ENCODE assay signal across 23 cellular contexts in the genomic region with DNA sequence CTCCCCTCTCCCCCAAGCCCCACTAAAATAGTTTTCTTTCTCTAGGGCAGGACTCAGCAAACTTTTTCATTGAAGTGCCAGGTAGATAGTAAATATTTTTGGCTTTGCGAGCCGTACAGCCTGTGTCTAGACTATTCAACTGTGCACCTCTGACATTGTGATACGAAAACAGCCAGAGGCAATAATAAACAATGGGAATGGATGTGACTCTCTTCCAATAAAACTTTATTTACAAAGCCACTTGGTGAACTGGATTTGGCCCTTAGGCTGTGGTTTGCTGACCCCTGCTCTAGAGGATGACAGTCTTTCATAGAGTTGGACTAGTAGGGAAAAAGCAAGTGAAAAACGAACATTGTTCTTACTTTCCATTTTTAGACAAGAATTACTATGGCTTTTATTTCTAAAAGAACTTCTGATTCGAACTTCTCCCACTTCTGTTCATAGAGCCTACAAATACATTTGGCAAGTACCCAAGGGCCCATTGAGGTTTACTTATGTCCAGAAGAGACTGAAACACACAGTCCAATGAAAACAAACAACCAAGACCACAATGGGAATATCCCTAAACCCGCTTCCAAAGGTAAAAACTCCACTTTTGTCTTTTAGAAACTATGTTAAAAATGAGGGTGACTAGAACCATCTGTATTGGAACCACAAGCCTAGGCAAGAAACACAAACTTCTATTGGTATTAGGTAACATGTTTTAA.
"Had no signal": no experiment of that assay in that cellular context is flagged by ENCODE, and none has a peak within 500 bp of the region (broad histone marks: within the 10 kb centered on the region; RNA-seq: fewer than 3 reads in every experiment).

No MANE protein-coding gene starts in this region.

- H3K9me3 ChIP-seq: adrenal gland, body of pancreas, thyroid gland, upper lobe of right lung had no signal

- ATAC-seq: activated CD8-positive, alpha-beta T cell treated with anti-CD3 and anti-CD28 coated beads, Interleukin-2, amount 10 ng/mL, durations not matched to agents 7 days and 5 days; body of pancreas; natural killer cell; upper lobe of right lung had no signal

- H3K79me2 ChIP-seq: hepatocyte had no signal

- H3K27ac ChIP-seq: adrenal gland, body of pancreas, hepatocyte, thyroid gland, upper lobe of right lung, WERI-Rb-1 had no signal

- H3K36me3 ChIP-seq: thyroid gland had no signal

- H3K4me1 ChIP-seq: adrenal gland, body of pancreas, thyroid gland, upper lobe of right lung had no signal

- DNase-seq: activated CD4-positive, alpha-beta T cell treated with anti-CD3 and anti-CD28 coated beads for 1 hour; activated CD4-positive, alpha-beta T cell treated with anti-CD3 and anti-CD28 coated beads, Interleukin-2, amount 50 U/mL, for 1 hour; activated CD8-positive, alpha-beta T cell treated with anti-CD3 and anti-CD28 coated beads, Interleukin-2, amount 10 ng/mL, durations not matched to agents 7 days and 5 days; activated naive CD4-positive, alpha-beta T cell; adrenal gland; body of pancreas; effector CD4-positive, alpha-beta T cell; erythroblast; glutamatergic neuron; midbrain; natural killer cell; retina; stimulated activated CD4-positive, alpha-beta T cell treated with anti-CD3 and anti-CD28 coated beads, Interleukin-4, amount 100 ng/mL, for 24 hours; substantia nigra; T-helper 1 cell; thyroid gland; upper lobe of right lung; WERI-Rb-1 had no signal

- FAIRE-seq: endometrium, frontal cortex, islet of Langerhans, TTC549 had no signal

- H3K27me3 ChIP-seq: adrenal gland, body of pancreas, hepatocyte, thyroid gland, upper lobe of right lung had no signal

- H2AFZ ChIP-seq: hepatocyte had no signal

- H3K4me2 ChIP-seq: hepatocyte had no signal

- H3K4me3 ChIP-seq: adrenal gland, body of pancreas, hepatocyte, thyroid gland, upper lobe of right lung had no signal
